2 cellular contexts compared by ENCODE assay signal in genomic region chr19:41937525-41937924, GRCh38.
TF ChIP-seq lines count a peak whose summit lies in the region.

No MANE protein-coding gene starts in this region.

TF ChIP-seq in GM23338, 12 proteins besides CTCF, POLR2A, EP300 and RAD21:
- peak; percentile 8 for TF ChIP-seq EZH2 (IDR thresholded peaks at IDR 0.05; ENCODE audit: low read depth, unreplicated experiment)
- no peak for TF ChIP-seq ZNF462 (CRISPR knock-in tag; IDR thresholded peaks at IDR 0.05)

TF ChIP-seq in GM12878, 131 proteins besides CTCF, POLR2A, EP300 and RAD21:
- TF ChIP-seq EED (IDR thresholded peaks at IDR 0.05; ENCODE audit: low read depth), result no peak
- TF ChIP-seq, protein P1, sequence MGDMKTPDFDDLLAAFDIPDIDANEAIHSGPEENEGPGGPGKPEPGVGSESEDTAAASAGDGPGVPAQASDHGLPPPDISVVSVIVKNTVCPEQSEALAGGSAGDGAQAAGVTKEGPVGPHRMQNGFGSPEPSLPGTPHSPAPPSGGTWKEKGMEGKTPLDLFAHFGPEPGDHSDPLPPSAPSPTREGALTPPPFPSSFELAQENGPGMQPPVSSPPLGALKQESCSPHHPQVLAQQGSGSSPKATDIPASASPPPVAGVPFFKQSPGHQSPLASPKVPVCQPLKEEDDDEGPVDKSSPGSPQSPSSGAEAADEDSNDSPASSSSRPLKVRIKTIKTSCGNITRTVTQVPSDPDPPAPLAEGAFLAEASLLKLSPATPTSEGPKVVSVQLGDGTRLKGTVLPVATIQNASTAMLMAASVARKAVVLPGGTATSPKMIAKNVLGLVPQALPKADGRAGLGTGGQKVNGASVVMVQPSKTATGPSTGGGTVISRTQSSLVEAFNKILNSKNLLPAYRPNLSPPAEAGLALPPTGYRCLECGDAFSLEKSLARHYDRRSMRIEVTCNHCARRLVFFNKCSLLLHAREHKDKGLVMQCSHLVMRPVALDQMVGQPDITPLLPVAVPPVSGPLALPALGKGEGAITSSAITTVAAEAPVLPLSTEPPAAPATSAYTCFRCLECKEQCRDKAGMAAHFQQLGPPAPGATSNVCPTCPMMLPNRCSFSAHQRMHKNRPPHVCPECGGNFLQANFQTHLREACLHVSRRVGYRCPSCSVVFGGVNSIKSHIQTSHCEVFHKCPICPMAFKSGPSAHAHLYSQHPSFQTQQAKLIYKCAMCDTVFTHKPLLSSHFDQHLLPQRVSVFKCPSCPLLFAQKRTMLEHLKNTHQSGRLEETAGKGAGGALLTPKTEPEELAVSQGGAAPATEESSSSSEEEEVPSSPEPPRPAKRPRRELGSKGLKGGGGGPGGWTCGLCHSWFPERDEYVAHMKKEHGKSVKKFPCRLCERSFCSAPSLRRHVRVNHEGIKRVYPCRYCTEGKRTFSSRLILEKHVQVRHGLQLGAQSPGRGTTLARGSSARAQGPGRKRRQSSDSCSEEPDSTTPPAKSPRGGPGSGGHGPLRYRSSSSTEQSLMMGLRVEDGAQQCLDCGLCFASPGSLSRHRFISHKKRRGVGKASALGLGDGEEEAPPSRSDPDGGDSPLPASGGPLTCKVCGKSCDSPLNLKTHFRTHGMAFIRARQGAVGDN (IDR thresholded peaks at IDR 0.05), result no peak
- no peak for TF ChIP-seq TAF1 (IDR thresholded peaks at IDR 0.05; ENCODE audit: borderline replicate concordance, low read depth, low read length)
- TF ChIP-seq, protein P2, sequence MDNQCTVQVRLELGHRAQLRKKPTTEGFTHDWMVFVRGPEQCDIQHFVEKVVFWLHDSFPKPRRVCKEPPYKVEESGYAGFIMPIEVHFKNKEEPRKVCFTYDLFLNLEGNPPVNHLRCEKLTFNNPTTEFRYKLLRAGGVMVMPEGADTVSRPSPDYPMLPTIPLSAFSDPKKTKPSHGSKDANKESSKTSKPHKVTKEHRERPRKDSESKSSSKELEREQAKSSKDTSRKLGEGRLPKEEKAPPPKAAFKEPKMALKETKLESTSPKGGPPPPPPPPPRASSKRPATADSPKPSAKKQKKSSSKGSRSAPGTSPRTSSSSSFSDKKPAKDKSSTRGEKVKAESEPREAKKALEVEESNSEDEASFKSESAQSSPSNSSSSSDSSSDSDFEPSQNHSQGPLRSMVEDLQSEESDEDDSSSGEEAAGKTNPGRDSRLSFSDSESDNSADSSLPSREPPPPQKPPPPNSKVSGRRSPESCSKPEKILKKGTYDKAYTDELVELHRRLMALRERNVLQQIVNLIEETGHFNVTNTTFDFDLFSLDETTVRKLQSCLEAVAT (IDR thresholded peaks at IDR 0.05), result no peak
- TF ChIP-seq POLR2AphosphoS5 (IDR thresholded peaks at IDR 0.05; ENCODE audit: low read length), result 0 out of 2 replicates have a peak, but pooled peaks have one; percentile 29
